10 cellular contexts compared by ENCODE assay signal in the genomic region with DNA sequence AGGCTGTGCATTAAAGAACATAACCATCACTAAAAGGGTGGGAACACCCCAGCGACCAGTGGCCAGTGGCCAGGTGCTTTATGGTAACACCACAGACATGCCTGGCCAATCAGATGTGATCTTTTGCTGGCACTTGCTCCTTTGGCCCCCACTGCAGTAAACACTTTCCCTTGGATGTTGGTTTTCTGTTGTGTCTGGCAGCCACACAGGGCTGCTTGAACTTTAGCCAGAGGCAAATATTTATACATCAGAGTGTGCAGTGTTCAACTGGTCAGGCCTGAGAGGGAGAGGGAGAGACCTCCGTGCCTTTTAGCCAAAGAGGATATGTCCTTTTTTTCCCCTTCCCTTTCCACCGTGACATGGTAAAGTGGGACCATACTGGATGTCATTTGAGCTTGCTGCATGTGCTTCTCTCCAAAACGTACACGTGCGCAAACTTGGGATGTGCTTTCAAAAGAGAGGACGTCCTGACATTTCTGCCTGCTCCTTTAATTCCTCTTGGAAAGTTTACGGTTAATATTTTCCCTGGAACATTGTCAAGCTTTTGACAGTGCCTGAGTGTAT.
DNase-seq lines count a peak whose midpoint lies in the region; ATAC-seq, FAIRE-seq and TF ChIP-seq lines count a peak whose summit lies in the region.
"Had no signal": no experiment of that assay in that cellular context is flagged by ENCODE, and none has a peak within 500 bp of the region (broad histone marks: within the 10 kb centered on the region; RNA-seq: fewer than 3 reads in every experiment).

No MANE protein-coding gene starts in this region.

- H3K27me3 ChIP-seq in PC-9 (ENCODE audit: insufficient read depth, low read depth) (no peaks in the 10 kb centered on the region), neural progenitor cell (no peaks in the 10 kb centered on the region)

- ATAC-seq in A549 (peak in 1 of 2 experiments; percentile 61; a peak in 3 of 6 replicates), GM18907 (IDR thresholded peaks at IDR 0.05; ENCODE audit: unreplicated experiment) (no peak)

- H3K9me3 ChIP-seq in A549 (no peaks in the 10 kb centered on the region), PC-9 (ENCODE audit: insufficient read depth, low read depth) (no peaks in the 10 kb centered on the region), neural progenitor cell (ENCODE audit: low read depth) (no peaks in the 10 kb centered on the region)

- TF ChIP-seq EP300 in A549 (IDR thresholded peaks at IDR 0.05): no peak

- H3K4me1 ChIP-seq in A549: peaks cover 40% of the 10 kb centered on the region
- H3K4me1 ChIP-seq in PC-9 (replicated peaks; ENCODE audit: insufficient read depth): peaks cover 12% of the 10 kb centered on the region
- H3K4me1 ChIP-seq in neural progenitor cell: no peaks in the 10 kb centered on the region

- BruUV-seq in PC-9 (replicated peaks; lab: Mats Ljungman, UMichigan): TSS peak; percentile 93

- in situ Hi-C loops in ACHN (cut with HindIII; ENCODE audit: low pct_ligation_motif_present, low pct_unique_long_range_greater_than_20kb, low sequenced_read_pairs): no loop called here

- H3K4me3 Mint-ChIP-seq in neural progenitor cell: no peak overlapping the region
- H3K4me3 Mint-ChIP-seq: activated B cell treated with CpG ODN at 0.5 μM for 24 hours had no signal

- peaks cover 45% of the 10 kb centered on the region for H3K4me1 Mint-ChIP-seq in neural progenitor cell
- H3K4me1 Mint-ChIP-seq: activated B cell treated with CpG ODN at 0.5 μM for 24 hours had no signal

- no peak for FAIRE-seq in A549 (lab: Jason Lieb, UNC)

- intact Hi-C loops in PC-9 (cut with micrococcal nuclease; ENCODE audit: unreplicated experiment): loop anchor here (5.0 kb wide), 2 partner anchors 106 to 154 kb away; no protein-coding TSS in a partner anchor

- no peaks in the 10 kb centered on the region for H3K27me3 Mint-ChIP-seq in neural progenitor cell (ENCODE audit: insufficient read depth, low read depth)
- H3K27me3 Mint-ChIP-seq: activated B cell treated with CpG ODN at 0.5 μM for 24 hours had no signal

- WGBS in A549 (ENCODE audit: missing lambda C conversion rate): 41% methylated on average over 8 of the region's 8 CpGs

- no peak overlapping the region for H3K9ac ChIP-seq in neural progenitor cell

- TF ChIP-seq CTCF in A549 (IDR thresholded peaks at IDR 0.05) (no peak), PC-9 (conservative IDR thresholded peaks at IDR 0.05) (no peak), neural progenitor cell (IDR thresholded peaks at IDR 0.05) (no peak)

- H3F3A ChIP-seq in PC-9 (ENCODE audit: insufficient read depth, low read depth) (peaks cover 3% of the 10 kb centered on the region; the same call in 1 of the 2 replicates), neural progenitor cell (ENCODE audit: low read depth) (no peaks in the 10 kb centered on the region)

- POLR2A ChIA-PET in A549 (lab: Yijun Ruan, JAX) (no interaction called here), PC-9 (lab: Charles Lee; ENCODE audit: unreplicated experiment) (no interaction called here)

- H3K27ac Mint-ChIP-seq in neural progenitor cell: peak overlapping the region; percentile 34
- H3K27ac Mint-ChIP-seq: activated B cell treated with CpG ODN at 0.5 μM for 24 hours had no signal

- H3K4me2 ChIP-seq in A549 (peak overlapping the region; percentile 63), PC-9 (peak overlapping the region; percentile 39; the same call in 1 of the 2 replicates), neural progenitor cell (no peak overlapping the region)

- no peaks in the 10 kb centered on the region for H4K20me1 ChIP-seq in PC-9 (ENCODE audit: insufficient read depth)
- no peaks in the 10 kb centered on the region for H4K20me1 ChIP-seq in neural progenitor cell (ENCODE audit: low read depth)

- H3K9me3 Mint-ChIP-seq in neural progenitor cell: no peaks in the 10 kb centered on the region
- H3K9me3 Mint-ChIP-seq: activated B cell treated with CpG ODN at 0.5 μM for 24 hours had no signal

- no peaks in the 10 kb centered on the region for H3K9me2 ChIP-seq in PC-9 (ENCODE audit: insufficient read depth)

- no peak for TF ChIP-seq POLR2A in A549 (IDR thresholded peaks at IDR 0.05; ENCODE audit: low read length)

- H3K27ac ChIP-seq in A549 (peak overlapping the region; percentile 57 to 72; a peak in 3 of 6 replicates), PC-9 (peak overlapping the region; percentile 30), neural progenitor cell (no peak overlapping the region)

- peak in 1 of 2 experiments; percentile 13 for DNase-seq in A549 (ENCODE audit: low read depth in 1 of 2, low spot score in 1 of 2)
- no peak for DNase-seq in PC-9
- peak; percentile 69 for DNase-seq in fibroblast of gingiva (ENCODE audit: low read depth)
- DNase-seq in neural progenitor cell (ENCODE audit: low spot score): no peak
- DNase-seq in DMS114 treated with DMSO at 0.1 percent for 48 hours (lab: John Stamatoyannopoulos, UW; ENCODE audit: unreplicated experiment): no peak
- no peak for DNase-seq in ACHN
- DNase-seq in NCI-H2227 (lab: John Stamatoyannopoulos, UW; ENCODE audit: unreplicated experiment): no peak
- DNase-seq: activated B cell treated with CpG ODN at 0.5 μM for 24 hours, Kasumi-1 had no signal

- H2AFZ ChIP-seq in PC-9: no peak overlapping the region
- no peak overlapping the region for H2AFZ ChIP-seq in neural progenitor cell (replicated peaks)

- no peaks in the 10 kb centered on the region for H3K36me3 ChIP-seq in PC-9 (ENCODE audit: low read depth)
- H3K36me3 ChIP-seq in neural progenitor cell: no peaks in the 10 kb centered on the region

- no peak for TF ChIP-seq RAD21 in A549 (conservative IDR thresholded peaks at IDR 0.05 in 1 of 2, IDR thresholded peaks at IDR 0.05 in 1 of 2)

- H3K36me3 Mint-ChIP-seq in neural progenitor cell: no peaks in the 10 kb centered on the region

- H3K4me3 ChIP-seq in A549: peak overlapping the region; percentile 9; the same call in 1 of the 3 replicates
- H3K4me3 ChIP-seq in PC-9: no peak overlapping the region; the same call in 1 of the 2 replicates
- H3K4me3 ChIP-seq in neural progenitor cell: no peak overlapping the region

- H3K79me2 ChIP-seq in PC-9 (ENCODE audit: low read depth) (no peaks in the 10 kb centered on the region), neural progenitor cell (ENCODE audit: low read depth) (no peaks in the 10 kb centered on the region)

- CTCF ChIA-PET in A549 (lab: Yijun Ruan, JAX) (interaction anchor here (0.6 kb wide), 1 partner anchor 60 kb away, joined by 3 read pairs; no protein-coding TSS in a partner anchor), PC-9 (lab: Charles Lee) (interaction anchor here (1.1 kb wide), 1 partner anchor 156 kb away, joined by 3 read pairs; no protein-coding TSS in a partner anchor)

TF ChIP-seq in A549, 52 proteins besides CTCF, POLR2A, EP300 and RAD21:
- TF ChIP-seq KDM1A (IDR thresholded peaks at IDR 0.05; ENCODE audit: low read depth) (no peak), HOXB13 (CRISPR knock-in tag; IDR thresholded peaks at IDR 0.05; ENCODE audit: low read depth) (no peak)
